Comparison of ENCODE assay signal across 8 cellular contexts in the genomic region with DNA sequence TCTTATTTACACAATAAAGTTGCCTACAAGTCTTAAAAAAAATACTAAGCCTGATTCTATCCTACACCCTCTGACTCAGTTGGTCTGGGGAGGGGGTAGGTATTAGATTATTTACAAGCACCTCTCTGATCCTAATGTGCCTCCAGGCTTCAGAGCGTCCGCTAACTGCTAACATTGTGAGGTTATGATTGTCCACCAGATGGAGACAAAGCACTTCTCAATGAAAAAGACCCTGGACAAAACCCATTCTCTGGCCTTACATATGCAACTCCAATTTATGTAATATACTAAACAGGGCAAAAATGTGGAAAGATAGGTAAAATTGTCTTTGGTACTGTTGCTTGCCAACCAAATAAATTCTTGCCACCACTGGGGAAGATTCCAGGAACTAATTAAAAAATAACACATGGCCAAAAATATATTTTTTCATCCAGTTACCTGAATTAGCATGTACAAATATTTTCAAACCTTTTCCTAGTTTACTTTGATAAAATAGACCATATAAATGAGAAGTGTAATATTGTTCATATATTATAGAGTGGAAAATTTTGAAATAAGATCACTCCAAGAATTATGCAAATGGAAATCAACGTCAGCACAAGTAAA.
DNase-seq lines count a peak whose midpoint lies in the region; ATAC-seq and TF ChIP-seq lines count a peak whose summit lies in the region.

No MANE protein-coding gene starts in this region.

- H3K27ac ChIP-seq in CD4-positive, alpha-beta T cell (ENCODE audit: low read depth, low read length): no peak overlapping the region
- no peak overlapping the region for H3K27ac ChIP-seq in parathyroid adenoma

- no peak overlapping the region for H3K27ac Mint-ChIP-seq in CD4-positive, alpha-beta T cell
- H3K27ac Mint-ChIP-seq in activated CD8-positive, alpha-beta T cell treated with anti-CD3 and anti-CD28 coated beads for 36 hours: no peak overlapping the region

- peak in 4 of 10 experiments; percentile 5 to 19 (median 8) for DNase-seq in CD4-positive, alpha-beta T cell
- DNase-seq in NCI-H526 treated with DMSO at 0.1 percent for 48 hours (lab: John Stamatoyannopoulos, UW) (peak; percentile 23), germinal center (ENCODE audit: low spot score) (peak; percentile 69)
- peak; percentile 46 for DNase-seq in activated CD8-positive, alpha-beta T cell treated with anti-CD3 and anti-CD28 coated beads for 36 hours

- peaks cover 4% of the 10 kb centered on the region for H3K27me3 ChIP-seq in CD4-positive, alpha-beta T cell (ENCODE audit: control insufficient read depth, insufficient read depth, low read length)
- no peaks in the 10 kb centered on the region for H3K27me3 ChIP-seq in parathyroid adenoma (ENCODE audit: control insufficient read depth, insufficient read depth, low read length)

- peak; percentile 52 for ATAC-seq in CD4-positive, alpha-beta T cell (ENCODE audit: poor library complexity)
- ATAC-seq in GM18517 (IDR thresholded peaks at IDR 0.05; ENCODE audit: unreplicated experiment) (peak; percentile 74), HG03439 (IDR thresholded peaks at IDR 0.05; ENCODE audit: unreplicated experiment) (peak; percentile 74), HG02840 (IDR thresholded peaks at IDR 0.05; ENCODE audit: low FRiP score, unreplicated experiment) (no peak)
- peak; percentile 76 for ATAC-seq in activated CD8-positive, alpha-beta T cell treated with anti-CD3 and anti-CD28 coated beads for 36 hours

- no peaks in the 10 kb centered on the region for H3K79me2 ChIP-seq in parathyroid adenoma

- H3K4me1 ChIP-seq in parathyroid adenoma: peaks cover 4% of the 10 kb centered on the region

- H3K27me3 Mint-ChIP-seq in CD4-positive, alpha-beta T cell: peaks cover 22% of the 10 kb centered on the region
- peaks cover 12% of the 10 kb centered on the region for H3K27me3 Mint-ChIP-seq in activated CD8-positive, alpha-beta T cell treated with anti-CD3 and anti-CD28 coated beads for 36 hours

- no peak overlapping the region for H3K4me3 ChIP-seq in parathyroid adenoma (ENCODE audit: low read depth, low read length)

- no peaks in the 10 kb centered on the region for H3K36me3 Mint-ChIP-seq in CD4-positive, alpha-beta T cell (ENCODE audit: low read depth)
- H3K36me3 Mint-ChIP-seq in activated CD8-positive, alpha-beta T cell treated with anti-CD3 and anti-CD28 coated beads for 36 hours (ENCODE audit: low read depth): no peaks in the 10 kb centered on the region

- CTCF ChIA-PET in CD4-positive, alpha-beta T cell (lab: Charles Lee): no interaction called here
- CTCF ChIA-PET in activated CD8-positive, alpha-beta T cell treated with anti-CD3 and anti-CD28 coated beads for 36 hours (lab: Charles Lee): interaction anchor here (0.6 to 1.9 kb wide), 6 partner anchors 9 to 169 kb away, joined by 3 to 7 read pairs (median 3); no protein-coding TSS in a partner anchor

- H3K9me3 Mint-ChIP-seq in CD4-positive, alpha-beta T cell: no peaks in the 10 kb centered on the region
- H3K9me3 Mint-ChIP-seq in activated CD8-positive, alpha-beta T cell treated with anti-CD3 and anti-CD28 coated beads for 36 hours: no peaks in the 10 kb centered on the region

- no peaks in the 10 kb centered on the region for H3K9me3 ChIP-seq in CD4-positive, alpha-beta T cell (ENCODE audit: control insufficient read depth, low read length)
- H3K9me3 ChIP-seq in parathyroid adenoma (ENCODE audit: control insufficient read depth, low read length): no peaks in the 10 kb centered on the region

- peak; percentile 85 for TF ChIP-seq CTCF in CD4-positive, alpha-beta T cell (IDR thresholded peaks at IDR 0.05)
- TF ChIP-seq CTCF in activated CD8-positive, alpha-beta T cell treated with anti-CD3 and anti-CD28 coated beads for 36 hours (IDR thresholded peaks at IDR 0.05): peak; percentile 80
- peak; percentile 82 for TF ChIP-seq CTCF in parathyroid adenoma (IDR thresholded peaks at IDR 0.05)

- intact Hi-C loops in CD4-positive, alpha-beta T cell (cut with DNase I, micrococcal nuclease): loop anchor here (1.0 to 10.0 kb wide), 6 partner anchors 801 to 1459 kb away; a partner anchor contains a TSS
- intact Hi-C loops in activated CD8-positive, alpha-beta T cell treated with anti-CD3 and anti-CD28 coated beads for 36 hours (cut with micrococcal nuclease): loop anchor here (2.0 to 10.0 kb wide), 3 partner anchors 161 to 1069 kb away; no protein-coding TSS in a partner anchor

- POLR2A ChIA-PET in CD4-positive, alpha-beta T cell (lab: Charles Lee): no interaction called here
- POLR2A ChIA-PET in activated CD8-positive, alpha-beta T cell treated with anti-CD3 and anti-CD28 coated beads for 36 hours (lab: Charles Lee): no interaction called here

- no peak overlapping the region for H3K4me2 ChIP-seq in parathyroid adenoma (ENCODE audit: low read length)

- H3K4me3 Mint-ChIP-seq in CD4-positive, alpha-beta T cell: no peak overlapping the region
- no peak overlapping the region for H3K4me3 Mint-ChIP-seq in activated CD8-positive, alpha-beta T cell treated with anti-CD3 and anti-CD28 coated beads for 36 hours

- no peak overlapping the region for H2AFZ ChIP-seq in parathyroid adenoma

- no peaks in the 10 kb centered on the region for H3K36me3 ChIP-seq in parathyroid adenoma (ENCODE audit: control insufficient read depth, insufficient read depth, low read length)

- H3K9ac ChIP-seq in parathyroid adenoma: no peak overlapping the region

- H3K4me1 Mint-ChIP-seq in CD4-positive, alpha-beta T cell (ENCODE audit: low read depth): no peaks in the 10 kb centered on the region
- no peaks in the 10 kb centered on the region for H3K4me1 Mint-ChIP-seq in activated CD8-positive, alpha-beta T cell treated with anti-CD3 and anti-CD28 coated beads for 36 hours (ENCODE audit: low read depth)
